In the genomic region with DNA sequence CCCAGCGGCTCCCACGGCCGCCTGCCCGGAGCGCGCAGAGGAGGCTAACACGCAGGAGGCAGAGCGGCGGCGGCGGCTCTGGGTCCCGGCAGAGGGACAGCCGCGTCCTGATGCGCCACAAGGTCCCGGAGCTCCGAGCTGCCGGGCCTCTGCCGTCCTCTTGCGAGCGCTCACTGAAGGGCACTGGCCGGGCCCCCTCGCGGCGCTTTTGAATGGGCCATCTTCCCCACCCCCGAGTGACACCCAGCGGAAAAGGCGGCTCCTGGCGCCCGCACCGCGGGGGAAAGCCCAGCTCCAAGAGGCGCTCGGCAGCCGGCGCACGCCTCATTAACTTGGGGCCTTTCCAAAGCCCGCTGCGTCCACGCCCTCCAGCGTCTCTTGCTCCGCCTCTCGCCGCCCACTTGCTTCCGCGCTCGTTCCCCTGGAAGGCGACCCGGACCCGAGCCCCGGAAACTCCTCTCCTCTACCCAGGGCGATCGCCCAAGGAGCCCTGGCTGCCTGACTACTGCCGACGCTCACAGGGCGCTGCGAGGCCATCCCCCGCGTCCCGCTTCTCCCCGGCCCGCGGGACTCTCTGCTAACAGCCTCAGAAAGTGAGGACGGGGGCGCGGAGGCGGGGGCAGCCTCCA, we compare ENCODE assay signal across 1 cellular context.
TF ChIP-seq lines count a peak whose summit lies in the region.

A gene (minus strand): TSS at position 363 of the 629 bp plus-strand sequence.

TF ChIP-seq in K562, 482 proteins besides CTCF, POLR2A, EP300 and RAD21 (continued from another document and continues in another):
- TF ChIP-seq, protein P1, sequence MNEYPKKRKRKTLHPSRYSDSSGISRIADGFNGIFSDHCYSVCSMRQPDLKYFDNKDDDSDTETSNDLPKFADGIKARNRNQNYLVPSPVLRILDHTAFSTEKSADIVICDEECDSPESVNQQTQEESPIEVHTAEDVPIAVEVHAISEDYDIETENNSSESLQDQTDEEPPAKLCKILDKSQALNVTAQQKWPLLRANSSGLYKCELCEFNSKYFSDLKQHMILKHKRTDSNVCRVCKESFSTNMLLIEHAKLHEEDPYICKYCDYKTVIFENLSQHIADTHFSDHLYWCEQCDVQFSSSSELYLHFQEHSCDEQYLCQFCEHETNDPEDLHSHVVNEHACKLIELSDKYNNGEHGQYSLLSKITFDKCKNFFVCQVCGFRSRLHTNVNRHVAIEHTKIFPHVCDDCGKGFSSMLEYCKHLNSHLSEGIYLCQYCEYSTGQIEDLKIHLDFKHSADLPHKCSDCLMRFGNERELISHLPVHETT (CRISPR knock-in tag; conservative IDR thresholded peaks at IDR 0.05 in 1 of 2, IDR thresholded peaks at IDR 0.05 in 1 of 2) = no peak
- TF ChIP-seq RUNX1 (IDR thresholded peaks at IDR 0.05; ENCODE audit: low read depth) (no peak), NONO (IDR thresholded peaks at IDR 0.05; ENCODE audit: low read depth in 2 of 2, low read length in 1 of 2) (peak in 1 of 2 experiments; percentile 71; a peak in 1 of 4 replicates), RBM14 (IDR thresholded peaks at IDR 0.05; ENCODE audit: borderline replicate concordance, insufficient read depth, low read depth, low read length) (0 out of 2 replicates have a peak, but pooled peaks have one; percentile 35), FOXK2 (conservative IDR thresholded peaks at IDR 0.05 in 1 of 2, IDR thresholded peaks at IDR 0.05 in 1 of 2; ENCODE audit: low read depth in 2 of 2) (no peak), ZNF354B (CRISPR knock-in tag; IDR thresholded peaks at IDR 0.05) (no peak), ZNF586 (CRISPR knock-in tag; conservative IDR thresholded peaks at IDR 0.05) (no peak), SMARCB1 (IDR thresholded peaks at IDR 0.05; ENCODE audit: insufficient read length, low read depth) (no peak), ZSCAN32 (CRISPR knock-in tag; IDR thresholded peaks at IDR 0.05) (no peak), IRF2 (CRISPR knock-in tag; IDR thresholded peaks at IDR 0.05) (no peak), RFX5 (IDR thresholded peaks at IDR 0.05; ENCODE audit: low read depth, low read length) (no peak), ZFX (CRISPR knock-in tag; IDR thresholded peaks at IDR 0.05) (peak; percentile 92; the same call in 1 of the 2 replicates), PHF21A (IDR thresholded peaks at IDR 0.05; ENCODE audit: borderline replicate concordance, low read depth) (no peak), HMG20A (CRISPR knock-in tag; conservative IDR thresholded peaks at IDR 0.05) (no peak), MYNN (IDR thresholded peaks at IDR 0.05) (no peak), MYNN (CRISPR knock-in tag; IDR thresholded peaks at IDR 0.05) (no peak), POLR2H (tag; IDR thresholded peaks at IDR 0.05; ENCODE audit: low read depth) (no peak), FOXJ2 (tag; IDR thresholded peaks at IDR 0.05) (no peak), SNIP1 (IDR thresholded peaks at IDR 0.05; ENCODE audit: low read depth) (no peak), ZNF668 (CRISPR knock-in tag; IDR thresholded peaks at IDR 0.05) (no peak), TCF3 (CRISPR knock-in tag; IDR thresholded peaks at IDR 0.05) (peak; percentile 52; the same call in 1 of the 2 replicates), ZNF445 (CRISPR knock-in tag; IDR thresholded peaks at IDR 0.05; ENCODE audit: low read depth) (no peak), SAFB2 (IDR thresholded peaks at IDR 0.05; ENCODE audit: borderline replicate concordance, low read depth, low read length, severe bottlenecking) (no peak), KDM5B (IDR thresholded peaks at IDR 0.05; ENCODE audit: insufficient replicate concordance, low read depth, low read length) (no peak), KDM4B (IDR thresholded peaks at IDR 0.05; ENCODE audit: borderline replicate concordance in 2 of 2, low read depth in 1 of 2) (no peak), ZNF436 (CRISPR knock-in tag; IDR thresholded peaks at IDR 0.05) (no peak), NUFIP1 (IDR thresholded peaks at IDR 0.05; ENCODE audit: partially characterized antibody) (no peak), DNMT1 (IDR thresholded peaks at IDR 0.05) (no peak), XRCC3 (IDR thresholded peaks at IDR 0.05) (no peak), NFE2 (IDR thresholded peaks at IDR 0.05; ENCODE audit: low read depth) (no peak), NR1H2 (CRISPR knock-in tag; IDR thresholded peaks at IDR 0.05) (no peak; the same call in 1 of the 2 replicates), THRAP3 (IDR thresholded peaks at IDR 0.05; ENCODE audit: borderline replicate concordance) (no peak), RAD51 (IDR thresholded peaks at IDR 0.05; ENCODE audit: borderline replicate concordance, low read depth) (no peak)
- TF ChIP-seq, protein P2, sequence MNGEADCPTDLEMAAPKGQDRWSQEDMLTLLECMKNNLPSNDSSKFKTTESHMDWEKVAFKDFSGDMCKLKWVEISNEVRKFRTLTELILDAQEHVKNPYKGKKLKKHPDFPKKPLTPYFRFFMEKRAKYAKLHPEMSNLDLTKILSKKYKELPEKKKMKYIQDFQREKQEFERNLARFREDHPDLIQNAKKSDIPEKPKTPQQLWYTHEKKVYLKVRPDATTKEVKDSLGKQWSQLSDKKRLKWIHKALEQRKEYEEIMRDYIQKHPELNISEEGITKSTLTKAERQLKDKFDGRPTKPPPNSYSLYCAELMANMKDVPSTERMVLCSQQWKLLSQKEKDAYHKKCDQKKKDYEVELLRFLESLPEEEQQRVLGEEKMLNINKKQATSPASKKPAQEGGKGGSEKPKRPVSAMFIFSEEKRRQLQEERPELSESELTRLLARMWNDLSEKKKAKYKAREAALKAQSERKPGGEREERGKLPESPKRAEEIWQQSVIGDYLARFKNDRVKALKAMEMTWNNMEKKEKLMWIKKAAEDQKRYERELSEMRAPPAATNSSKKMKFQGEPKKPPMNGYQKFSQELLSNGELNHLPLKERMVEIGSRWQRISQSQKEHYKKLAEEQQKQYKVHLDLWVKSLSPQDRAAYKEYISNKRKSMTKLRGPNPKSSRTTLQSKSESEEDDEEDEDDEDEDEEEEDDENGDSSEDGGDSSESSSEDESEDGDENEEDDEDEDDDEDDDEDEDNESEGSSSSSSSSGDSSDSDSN (IDR thresholded peaks at IDR 0.05; ENCODE audit: borderline replicate concordance in 1 of 2, low read depth in 2 of 2, low read length in 2 of 2) = peak in 1 of 2 experiments; percentile 92
- TF ChIP-seq, protein P3, sequence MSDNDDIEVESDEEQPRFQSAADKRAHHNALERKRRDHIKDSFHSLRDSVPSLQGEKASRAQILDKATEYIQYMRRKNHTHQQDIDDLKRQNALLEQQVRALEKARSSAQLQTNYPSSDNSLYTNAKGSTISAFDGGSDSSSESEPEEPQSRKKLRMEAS (CRISPR knock-in tag; IDR thresholded peaks at IDR 0.05) = peak; percentile 92
- TF ChIP-seq, protein P4, sequence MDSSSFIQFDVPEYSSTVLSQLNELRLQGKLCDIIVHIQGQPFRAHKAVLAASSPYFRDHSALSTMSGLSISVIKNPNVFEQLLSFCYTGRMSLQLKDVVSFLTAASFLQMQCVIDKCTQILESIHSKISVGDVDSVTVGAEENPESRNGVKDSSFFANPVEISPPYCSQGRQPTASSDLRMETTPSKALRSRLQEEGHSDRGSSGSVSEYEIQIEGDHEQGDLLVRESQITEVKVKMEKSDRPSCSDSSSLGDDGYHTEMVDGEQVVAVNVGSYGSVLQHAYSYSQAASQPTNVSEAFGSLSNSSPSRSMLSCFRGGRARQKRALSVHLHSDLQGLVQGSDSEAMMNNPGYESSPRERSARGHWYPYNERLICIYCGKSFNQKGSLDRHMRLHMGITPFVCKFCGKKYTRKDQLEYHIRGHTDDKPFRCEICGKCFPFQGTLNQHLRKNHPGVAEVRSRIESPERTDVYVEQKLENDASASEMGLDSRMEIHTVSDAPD (CRISPR knock-in tag; IDR thresholded peaks at IDR 0.05) = no peak
- TF ChIP-seq, protein P5, sequence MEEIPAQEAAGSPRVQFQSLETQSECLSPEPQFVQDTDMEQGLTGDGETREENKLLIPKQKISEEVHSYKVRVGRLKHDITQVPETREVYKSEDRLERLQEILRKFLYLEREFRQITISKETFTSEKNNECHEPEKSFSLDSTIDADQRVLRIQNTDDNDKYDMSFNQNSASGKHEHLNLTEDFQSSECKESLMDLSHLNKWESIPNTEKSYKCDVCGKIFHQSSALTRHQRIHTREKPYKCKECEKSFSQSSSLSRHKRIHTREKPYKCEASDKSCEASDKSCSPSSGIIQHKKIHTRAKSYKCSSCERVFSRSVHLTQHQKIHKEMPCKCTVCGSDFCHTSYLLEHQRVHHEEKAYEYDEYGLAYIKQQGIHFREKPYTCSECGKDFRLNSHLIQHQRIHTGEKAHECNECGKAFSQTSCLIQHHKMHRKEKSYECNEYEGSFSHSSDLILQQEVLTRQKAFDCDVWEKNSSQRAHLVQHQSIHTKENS (CRISPR knock-in tag; IDR thresholded peaks at IDR 0.05) = no peak
- TF ChIP-seq, protein P6, sequence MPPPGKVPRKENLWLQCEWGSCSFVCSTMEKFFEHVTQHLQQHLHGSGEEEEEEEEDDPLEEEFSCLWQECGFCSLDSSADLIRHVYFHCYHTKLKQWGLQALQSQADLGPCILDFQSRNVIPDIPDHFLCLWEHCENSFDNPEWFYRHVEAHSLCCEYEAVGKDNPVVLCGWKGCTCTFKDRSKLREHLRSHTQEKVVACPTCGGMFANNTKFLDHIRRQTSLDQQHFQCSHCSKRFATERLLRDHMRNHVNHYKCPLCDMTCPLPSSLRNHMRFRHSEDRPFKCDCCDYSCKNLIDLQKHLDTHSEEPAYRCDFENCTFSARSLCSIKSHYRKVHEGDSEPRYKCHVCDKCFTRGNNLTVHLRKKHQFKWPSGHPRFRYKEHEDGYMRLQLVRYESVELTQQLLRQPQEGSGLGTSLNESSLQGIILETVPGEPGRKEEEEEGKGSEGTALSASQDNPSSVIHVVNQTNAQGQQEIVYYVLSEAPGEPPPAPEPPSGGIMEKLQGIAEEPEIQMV (tag; conservative IDR thresholded peaks at IDR 0.05; ENCODE audit: low read depth) = no peak
- TF ChIP-seq, protein P7, sequence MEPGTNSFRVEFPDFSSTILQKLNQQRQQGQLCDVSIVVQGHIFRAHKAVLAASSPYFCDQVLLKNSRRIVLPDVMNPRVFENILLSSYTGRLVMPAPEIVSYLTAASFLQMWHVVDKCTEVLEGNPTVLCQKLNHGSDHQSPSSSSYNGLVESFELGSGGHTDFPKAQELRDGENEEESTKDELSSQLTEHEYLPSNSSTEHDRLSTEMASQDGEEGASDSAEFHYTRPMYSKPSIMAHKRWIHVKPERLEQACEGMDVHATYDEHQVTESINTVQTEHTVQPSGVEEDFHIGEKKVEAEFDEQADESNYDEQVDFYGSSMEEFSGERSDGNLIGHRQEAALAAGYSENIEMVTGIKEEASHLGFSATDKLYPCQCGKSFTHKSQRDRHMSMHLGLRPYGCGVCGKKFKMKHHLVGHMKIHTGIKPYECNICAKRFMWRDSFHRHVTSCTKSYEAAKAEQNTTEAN (CRISPR knock-in tag; IDR thresholded peaks at IDR 0.05) = no peak
- TF ChIP-seq, protein P8, sequence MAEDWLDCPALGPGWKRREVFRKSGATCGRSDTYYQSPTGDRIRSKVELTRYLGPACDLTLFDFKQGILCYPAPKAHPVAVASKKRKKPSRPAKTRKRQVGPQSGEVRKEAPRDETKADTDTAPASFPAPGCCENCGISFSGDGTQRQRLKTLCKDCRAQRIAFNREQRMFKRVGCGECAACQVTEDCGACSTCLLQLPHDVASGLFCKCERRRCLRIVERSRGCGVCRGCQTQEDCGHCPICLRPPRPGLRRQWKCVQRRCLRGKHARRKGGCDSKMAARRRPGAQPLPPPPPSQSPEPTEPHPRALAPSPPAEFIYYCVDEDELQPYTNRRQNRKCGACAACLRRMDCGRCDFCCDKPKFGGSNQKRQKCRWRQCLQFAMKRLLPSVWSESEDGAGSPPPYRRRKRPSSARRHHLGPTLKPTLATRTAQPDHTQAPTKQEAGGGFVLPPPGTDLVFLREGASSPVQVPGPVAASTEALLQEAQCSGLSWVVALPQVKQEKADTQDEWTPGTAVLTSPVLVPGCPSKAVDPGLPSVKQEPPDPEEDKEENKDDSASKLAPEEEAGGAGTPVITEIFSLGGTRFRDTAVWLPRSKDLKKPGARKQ (CRISPR knock-in tag; IDR thresholded peaks at IDR 0.05) = no peak
- TF ChIP-seq, protein P9, sequence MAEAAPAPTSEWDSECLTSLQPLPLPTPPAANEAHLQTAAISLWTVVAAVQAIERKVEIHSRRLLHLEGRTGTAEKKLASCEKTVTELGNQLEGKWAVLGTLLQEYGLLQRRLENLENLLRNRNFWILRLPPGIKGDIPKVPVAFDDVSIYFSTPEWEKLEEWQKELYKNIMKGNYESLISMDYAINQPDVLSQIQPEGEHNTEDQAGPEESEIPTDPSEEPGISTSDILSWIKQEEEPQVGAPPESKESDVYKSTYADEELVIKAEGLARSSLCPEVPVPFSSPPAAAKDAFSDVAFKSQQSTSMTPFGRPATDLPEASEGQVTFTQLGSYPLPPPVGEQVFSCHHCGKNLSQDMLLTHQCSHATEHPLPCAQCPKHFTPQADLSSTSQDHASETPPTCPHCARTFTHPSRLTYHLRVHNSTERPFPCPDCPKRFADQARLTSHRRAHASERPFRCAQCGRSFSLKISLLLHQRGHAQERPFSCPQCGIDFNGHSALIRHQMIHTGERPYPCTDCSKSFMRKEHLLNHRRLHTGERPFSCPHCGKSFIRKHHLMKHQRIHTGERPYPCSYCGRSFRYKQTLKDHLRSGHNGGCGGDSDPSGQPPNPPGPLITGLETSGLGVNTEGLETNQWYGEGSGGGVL (CRISPR knock-in tag; IDR thresholded peaks at IDR 0.05) = no peak
- TF ChIP-seq, protein P10, sequence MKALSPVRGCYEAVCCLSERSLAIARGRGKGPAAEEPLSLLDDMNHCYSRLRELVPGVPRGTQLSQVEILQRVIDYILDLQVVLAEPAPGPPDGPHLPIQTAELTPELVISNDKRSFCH (CRISPR knock-in tag; IDR thresholded peaks at IDR 0.05) = no peak
- TF ChIP-seq, protein P10 (tag; IDR thresholded peaks at IDR 0.05) = 0 out of 2 replicates have a peak, but pooled peaks have one; percentile 2
- TF ChIP-seq, protein P11, sequence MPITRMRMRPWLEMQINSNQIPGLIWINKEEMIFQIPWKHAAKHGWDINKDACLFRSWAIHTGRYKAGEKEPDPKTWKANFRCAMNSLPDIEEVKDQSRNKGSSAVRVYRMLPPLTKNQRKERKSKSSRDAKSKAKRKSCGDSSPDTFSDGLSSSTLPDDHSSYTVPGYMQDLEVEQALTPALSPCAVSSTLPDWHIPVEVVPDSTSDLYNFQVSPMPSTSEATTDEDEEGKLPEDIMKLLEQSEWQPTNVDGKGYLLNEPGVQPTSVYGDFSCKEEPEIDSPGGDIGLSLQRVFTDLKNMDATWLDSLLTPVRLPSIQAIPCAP (CRISPR knock-in tag; IDR thresholded peaks at IDR 0.05; ENCODE audit: borderline replicate concordance) = no peak
- TF ChIP-seq, protein P12, sequence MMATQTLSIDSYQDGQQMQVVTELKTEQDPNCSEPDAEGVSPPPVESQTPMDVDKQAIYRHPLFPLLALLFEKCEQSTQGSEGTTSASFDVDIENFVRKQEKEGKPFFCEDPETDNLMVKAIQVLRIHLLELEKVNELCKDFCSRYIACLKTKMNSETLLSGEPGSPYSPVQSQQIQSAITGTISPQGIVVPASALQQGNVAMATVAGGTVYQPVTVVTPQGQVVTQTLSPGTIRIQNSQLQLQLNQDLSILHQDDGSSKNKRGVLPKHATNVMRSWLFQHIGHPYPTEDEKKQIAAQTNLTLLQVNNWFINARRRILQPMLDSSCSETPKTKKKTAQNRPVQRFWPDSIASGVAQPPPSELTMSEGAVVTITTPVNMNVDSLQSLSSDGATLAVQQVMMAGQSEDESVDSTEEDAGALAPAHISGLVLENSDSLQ (IDR thresholded peaks at IDR 0.05) = peak; percentile 39; the same call in 1 of the 2 replicates
